In the genomic region with DNA sequence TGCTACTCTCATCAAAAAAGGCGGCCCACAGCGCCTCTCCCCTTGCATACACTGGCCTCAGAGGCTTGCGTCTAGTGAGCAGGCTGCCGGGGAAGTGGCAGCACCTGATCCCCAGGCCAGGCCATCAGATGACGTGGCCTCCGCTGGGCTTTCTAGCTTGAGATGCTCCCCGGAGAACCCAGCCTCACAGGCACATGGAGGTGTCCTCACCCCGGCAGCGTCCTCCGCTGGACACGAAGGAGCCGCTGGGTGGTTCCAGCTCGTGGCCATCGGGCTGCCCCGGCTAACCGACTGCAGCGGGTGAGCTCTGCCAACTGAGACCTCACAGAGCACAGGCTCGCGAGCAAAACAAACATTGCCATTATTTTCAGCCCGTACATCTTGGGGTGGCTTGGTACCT, we compare ENCODE assay signal across 2 cellular contexts.
TF ChIP-seq lines count a peak whose summit lies in the region.

No MANE protein-coding gene starts in this region.

TF ChIP-seq in SK-N-SH treated with all-trans-retinoic acid at 6 μM for 48 hours, 23 proteins besides CTCF, POLR2A, EP300 and RAD21:
- TF ChIP-seq PATZ1 (CRISPR knock-in tag; IDR thresholded peaks at IDR 0.05; ENCODE audit: borderline replicate concordance) (no peak), ZNF565 (CRISPR knock-in tag; conservative IDR thresholded peaks at IDR 0.05; ENCODE audit: low read depth) (no peak)
- TF ChIP-seq, protein P1, sequence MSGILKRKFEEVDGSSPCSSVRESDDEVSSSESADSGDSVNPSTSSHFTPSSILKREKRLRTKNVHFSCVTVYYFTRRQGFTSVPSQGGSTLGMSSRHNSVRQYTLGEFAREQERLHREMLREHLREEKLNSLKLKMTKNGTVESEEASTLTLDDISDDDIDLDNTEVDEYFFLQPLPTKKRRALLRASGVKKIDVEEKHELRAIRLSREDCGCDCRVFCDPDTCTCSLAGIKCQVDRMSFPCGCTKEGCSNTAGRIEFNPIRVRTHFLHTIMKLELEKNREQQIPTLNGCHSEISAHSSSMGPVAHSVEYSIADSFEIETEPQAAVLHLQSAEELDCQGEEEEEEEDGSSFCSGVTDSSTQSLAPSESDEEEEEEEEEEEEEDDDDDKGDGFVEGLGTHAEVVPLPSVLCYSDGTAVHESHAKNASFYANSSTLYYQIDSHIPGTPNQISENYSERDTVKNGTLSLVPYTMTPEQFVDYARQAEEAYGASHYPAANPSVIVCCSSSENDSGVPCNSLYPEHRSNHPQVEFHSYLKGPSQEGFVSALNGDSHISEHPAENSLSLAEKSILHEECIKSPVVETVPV (CRISPR knock-in tag; IDR thresholded peaks at IDR 0.05): no peak

TF ChIP-seq in SK-N-SH, 30 proteins besides CTCF, POLR2A, EP300 and RAD21 (continued from another document):
- TF ChIP-seq NRF1 (IDR thresholded peaks at IDR 0.05; ENCODE audit: low read depth, low read length) (no peak), ZBTB33 (IDR thresholded peaks at IDR 0.05; ENCODE audit: borderline replicate concordance, low read depth) (no peak), TEAD4 (IDR thresholded peaks at IDR 0.05; ENCODE audit: borderline replicate concordance, insufficient read depth) (no peak), FOXJ3 (CRISPR knock-in tag; IDR thresholded peaks at IDR 0.05) (no peak), MEF2A (IDR thresholded peaks at IDR 0.05; ENCODE audit: borderline replicate concordance, low read depth) (no peak), RXRA (IDR thresholded peaks at IDR 0.05; ENCODE audit: borderline replicate concordance, low read depth) (no peak)
